Comparison of ENCODE assay signal across 15 cellular contexts in the genomic region with DNA sequence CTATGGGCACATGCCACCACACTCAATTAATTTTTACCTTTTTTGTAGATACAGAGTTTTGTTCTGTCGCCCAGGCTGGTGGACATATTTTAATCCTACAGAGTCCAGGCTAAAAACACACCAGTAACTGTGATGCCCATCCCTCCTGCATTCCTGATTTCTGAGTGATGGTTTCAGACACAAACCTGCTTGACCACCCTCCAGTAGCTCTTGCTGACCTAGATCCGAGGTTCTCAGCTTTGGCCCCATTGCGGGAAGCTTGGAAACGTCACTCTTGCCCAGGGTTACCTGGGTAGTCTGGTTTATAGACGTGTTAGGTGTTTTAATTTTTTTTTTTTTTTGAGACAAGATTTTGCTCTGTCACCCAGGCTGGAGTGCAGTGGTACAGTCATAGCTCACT. TPM values are rescaled to one million over a fixed set of nuclear protein-coding genes. Genes with fewer than 3 reads are reported as not detected.
A peak's percentile ranks its signal among the peaks of the same experiment; 100 is the strongest.
DNase-seq lines count a peak whose midpoint lies in the region; ATAC-seq lines count a peak whose summit lies in the region.
"Had no signal": no experiment of that assay in that cellular context is flagged by ENCODE, and none has a peak within 500 bp of the region (broad histone marks: within the 10 kb centered on the region; RNA-seq: fewer than 3 reads in every experiment).

No MANE protein-coding gene starts in this region.

- H3K36me3 Mint-ChIP-seq in CD4-positive, CD25-positive, alpha-beta regulatory T cell: peaks cover 32% of the 10 kb centered on the region
- H3K36me3 Mint-ChIP-seq in IgD-negative memory B cell: no peaks in the 10 kb centered on the region
- peaks cover 66% of the 10 kb centered on the region for H3K36me3 Mint-ChIP-seq in dendritic cell treated with granulocyte-macrophage colony-stimulating factor and Interleukin-4, amounts not matched to agents 40 ng/mL and 50 ng/mL, for 4 days (ENCODE audit: low read depth)

- H4K8ac ChIP-seq in trophoblast cell (ENCODE audit: low read depth, low read length): no peak overlapping the region

- peak overlapping the region; percentile 27 for H2BK12ac ChIP-seq in trophoblast cell (ENCODE audit: low read length)

- peaks cover 23% of the 10 kb centered on the region for H3K79me2 ChIP-seq in trophoblast cell (ENCODE audit: control insufficient read depth, insufficient read depth, low read length, poor library complexity)

- H3K9me3 Mint-ChIP-seq in CD4-positive, CD25-positive, alpha-beta regulatory T cell: no peaks in the 10 kb centered on the region
- H3K9me3 Mint-ChIP-seq in IgD-negative memory B cell: peaks cover 0 to 4% (median 0%) of the 10 kb centered on the region in 3 donors
- peaks cover 9% of the 10 kb centered on the region for H3K9me3 Mint-ChIP-seq in dendritic cell treated with granulocyte-macrophage colony-stimulating factor and Interleukin-4, amounts not matched to agents 40 ng/mL and 50 ng/mL, for 4 days

- H2AK5ac ChIP-seq in trophoblast cell (ENCODE audit: low read length): no peak overlapping the region

- H3K4me2 ChIP-seq in trophoblast cell (ENCODE audit: low read length): peak overlapping the region; percentile 6

- no peak overlapping the region for H2BK120ac ChIP-seq in trophoblast cell (ENCODE audit: insufficient read depth, low read length, poor library complexity)

- intact Hi-C loops in dendritic cell treated with granulocyte-macrophage colony-stimulating factor and Interleukin-4, amounts not matched to agents 40 ng/mL and 50 ng/mL, for 4 days (cut with micrococcal nuclease): no loop called here

- peak overlapping the region in 2 of 4 donors; percentile 70 to 86 for H3K4me3 Mint-ChIP-seq in CD4-positive, CD25-positive, alpha-beta regulatory T cell
- H3K4me3 Mint-ChIP-seq in IgD-negative memory B cell: peak overlapping the region in 2 of 4 donors; percentile 80 to 84
- H3K4me3 Mint-ChIP-seq in dendritic cell treated with granulocyte-macrophage colony-stimulating factor and Interleukin-4, amounts not matched to agents 40 ng/mL and 50 ng/mL, for 4 days: no peak overlapping the region

- H3K14ac ChIP-seq in trophoblast cell (ENCODE audit: low read length): no peak overlapping the region

- H3K4me1 Mint-ChIP-seq in CD4-positive, CD25-positive, alpha-beta regulatory T cell: peaks cover 22 to 98% (median 75%) of the 10 kb centered on the region in 4 donors
- peaks cover 28 to 75% (median 67%) of the 10 kb centered on the region in 3 donors for H3K4me1 Mint-ChIP-seq in IgD-negative memory B cell
- peaks cover 83% of the 10 kb centered on the region for H3K4me1 Mint-ChIP-seq in dendritic cell treated with granulocyte-macrophage colony-stimulating factor and Interleukin-4, amounts not matched to agents 40 ng/mL and 50 ng/mL, for 4 days (ENCODE audit: low read depth)

- no peak overlapping the region for H3K23ac ChIP-seq in trophoblast cell (ENCODE audit: low read length)

- no peak overlapping the region for H4K12ac ChIP-seq in trophoblast cell (ENCODE audit: low read depth, low read length)

- H3K4ac ChIP-seq in trophoblast cell (ENCODE audit: low read depth, low read length): no peak overlapping the region

- no peak overlapping the region for H3K27ac ChIP-seq in CD4-positive, CD25-positive, alpha-beta regulatory T cell (ENCODE audit: insufficient read depth, low read length, poor library complexity, severe bottlenecking)
- H3K27ac ChIP-seq in trophoblast cell (ENCODE audit: low read depth, low read length): peak overlapping the region; percentile 12
- H3K27ac ChIP-seq: dorsolateral prefrontal cortex, right atrium auricular region had no signal

- no peaks in the 10 kb centered on the region for H3K27me3 Mint-ChIP-seq in CD4-positive, CD25-positive, alpha-beta regulatory T cell
- H3K27me3 Mint-ChIP-seq in IgD-negative memory B cell: no peaks in the 10 kb centered on the region
- H3K27me3 Mint-ChIP-seq in dendritic cell treated with granulocyte-macrophage colony-stimulating factor and Interleukin-4, amounts not matched to agents 40 ng/mL and 50 ng/mL, for 4 days: no peaks in the 10 kb centered on the region

- H3K9me3 ChIP-seq in CD4-positive, CD25-positive, alpha-beta regulatory T cell (ENCODE audit: control insufficient read depth in 2 of 2, low read length in 2 of 2): no peaks in the 10 kb centered on the region
- no peaks in the 10 kb centered on the region for H3K9me3 ChIP-seq in trophoblast cell (ENCODE audit: insufficient read depth, low read depth, low read length)
- H3K9me3 ChIP-seq: gastroesophageal sphincter, right atrium auricular region had no signal

- peak overlapping the region; percentile 56 to 88 (median 62) for H3K27ac Mint-ChIP-seq in CD4-positive, CD25-positive, alpha-beta regulatory T cell
- H3K27ac Mint-ChIP-seq in IgD-negative memory B cell: peak overlapping the region in 2 of 3 donors; percentile 12 to 73
- H3K27ac Mint-ChIP-seq in dendritic cell treated with granulocyte-macrophage colony-stimulating factor and Interleukin-4, amounts not matched to agents 40 ng/mL and 50 ng/mL, for 4 days: peak overlapping the region; percentile 83

- peak overlapping the region; percentile 13 for H4K91ac ChIP-seq in trophoblast cell (ENCODE audit: low read depth, low read length)

- H2AFZ ChIP-seq in trophoblast cell (ENCODE audit: insufficient read depth, low read length, poor library complexity): no peak overlapping the region

- no peak overlapping the region for H3K4me3 ChIP-seq in CD4-positive, CD25-positive, alpha-beta regulatory T cell (ENCODE audit: low read depth, low read length)
- H3K4me3 ChIP-seq in trophoblast cell (ENCODE audit: low read depth, low read length): no peak overlapping the region
- H3K4me3 ChIP-seq: dorsolateral prefrontal cortex, gastroesophageal sphincter, right atrium auricular region had no signal

- peaks cover 10% of the 10 kb centered on the region for H3K79me1 ChIP-seq in trophoblast cell (ENCODE audit: low read length)

- ATAC-seq in CD4-positive, CD25-positive, alpha-beta regulatory T cell (ENCODE audit: low read depth in 2 of 2): no peak
- ATAC-seq in GM18861 (IDR thresholded peaks at IDR 0.05; ENCODE audit: unreplicated experiment) (no peak), GM19324 (IDR thresholded peaks at IDR 0.05; ENCODE audit: low FRiP score, unreplicated experiment) (no peak)
- ATAC-seq: gastroesophageal sphincter had no signal

- peak overlapping the region; percentile 67 for H3K18ac ChIP-seq in trophoblast cell (ENCODE audit: low read length)

- no CpG with 5 or more reads among the region's 5 CpGs for WGBS in trophoblast cell (ENCODE audit: extremely low coverage, insufficient coverage, insufficient read length)

- H3K36me3 ChIP-seq in CD4-positive, CD25-positive, alpha-beta regulatory T cell (ENCODE audit: control insufficient read depth, insufficient read depth, low read length): peaks cover 13% of the 10 kb centered on the region
- peaks cover 3 to 10% of the 10 kb centered on the region in 2 experiments for H3K36me3 ChIP-seq in trophoblast cell (ENCODE audit: control insufficient read depth in 1 of 2, insufficient read depth in 2 of 2, low read length in 2 of 2)

- no peak overlapping the region for H3K9ac ChIP-seq in trophoblast cell (ENCODE audit: low read length)

- no peaks in the 10 kb centered on the region for H3K27me3 ChIP-seq in CD4-positive, CD25-positive, alpha-beta regulatory T cell (ENCODE audit: control insufficient read depth, insufficient read depth, low read length)
- H3K27me3 ChIP-seq in trophoblast cell (ENCODE audit: insufficient read depth, low read length): no peaks in the 10 kb centered on the region
- H3K27me3 ChIP-seq: gastroesophageal sphincter, right atrium auricular region had no signal

- no peak overlapping the region for H2BK5ac ChIP-seq in trophoblast cell (ENCODE audit: low read depth, low read length, poor library complexity)

- no peak for DNase-seq in CD4-positive, CD25-positive, alpha-beta regulatory T cell
- DNase-seq in trophoblast cell (peak; percentile 77 to 90), NCI-H187 (lab: John Stamatoyannopoulos, UW) (no peak), SK-N-DZ (ENCODE audit: low spot score) (no peak)
- DNase-seq: aorta, NCI-H1092, NCI-H446, OCI-M1 had no signal

- H3K4me1 ChIP-seq in CD4-positive, CD25-positive, alpha-beta regulatory T cell (ENCODE audit: control insufficient read depth, insufficient read depth, low read length, poor library complexity, severe bottlenecking): peaks cover 91% of the 10 kb centered on the region
- H3K4me1 ChIP-seq in trophoblast cell (ENCODE audit: control insufficient read depth in 1 of 2, insufficient read depth in 2 of 2, low read length in 2 of 2): peaks cover 24 to 49% of the 10 kb centered on the region in 2 experiments

RNA-seq across cellular contexts. Expression of a gene that starts 7.5 kb away (rescaled TPM):
- 286 TPM for total RNA-seq in CD4-positive, CD25-positive, alpha-beta regulatory T cell
- 100 to 1,000 TPM; 291 to 459 (median 385) TPM for polyA plus RNA-seq in CD4-positive, CD25-positive, alpha-beta regulatory T cell
- 278 TPM for polyA plus RNA-seq in IgD-negative memory B cell
- polyA plus RNA-seq in trophoblast cell (2013): 627 and 651 TPM in 2 replicates
- 14.2 and 16.4 TPM in 2 replicates for polyA plus RNA-seq in SK-N-DZ (2014; cell fraction: cytosol; rRNA removed)
- 8.1 and 9.2 TPM in 2 replicates for polyA plus RNA-seq in SK-N-DZ (2014; cell fraction: nucleus; rRNA removed)

RNA-seq across cellular contexts. Expression of a gene that starts 53.2 kb away (rescaled TPM):
- not detected for total RNA-seq in CD4-positive, CD25-positive, alpha-beta regulatory T cell
- polyA plus RNA-seq in CD4-positive, CD25-positive, alpha-beta regulatory T cell: not detected
- not detected for polyA plus RNA-seq in IgD-negative memory B cell
- polyA plus RNA-seq in trophoblast cell (2013): 0.07 TPM in 2 replicates
- not detected in 2 replicates for polyA plus RNA-seq in SK-N-DZ (2014; cell fraction: cytosol; rRNA removed)
- polyA plus RNA-seq in SK-N-DZ (2014; cell fraction: nucleus; rRNA removed): 0.06 TPM in 1 of 2 replicates, not detected in the other

Comparison
In these comparisons a context has a peak if more than half of its experiments do, and no peak if none do; other contexts are left out.
1. DNase-seq: peak in trophoblast cell (2 of 2); none in CD4-positive, CD25-positive, alpha-beta regulatory T cell (0 of 3), NCI-H187 (0 of 2) and SK-N-DZ (single experiment).
2. Peak in every context shown above with its lines, with median percentiles within 50 percentile points of each other: H3K27ac Mint-ChIP-seq.